In genomic region chr1:15191785-15192184, GRCh38 we compare ENCODE assay signal across 1 cellular context.
TF ChIP-seq lines count a peak whose summit lies in the region.

No MANE protein-coding gene starts in this region.

TF ChIP-seq in WTC11, 78 proteins besides CTCF, POLR2A, EP300 and RAD21 (continued from another document):
- TF ChIP-seq, protein P1, sequence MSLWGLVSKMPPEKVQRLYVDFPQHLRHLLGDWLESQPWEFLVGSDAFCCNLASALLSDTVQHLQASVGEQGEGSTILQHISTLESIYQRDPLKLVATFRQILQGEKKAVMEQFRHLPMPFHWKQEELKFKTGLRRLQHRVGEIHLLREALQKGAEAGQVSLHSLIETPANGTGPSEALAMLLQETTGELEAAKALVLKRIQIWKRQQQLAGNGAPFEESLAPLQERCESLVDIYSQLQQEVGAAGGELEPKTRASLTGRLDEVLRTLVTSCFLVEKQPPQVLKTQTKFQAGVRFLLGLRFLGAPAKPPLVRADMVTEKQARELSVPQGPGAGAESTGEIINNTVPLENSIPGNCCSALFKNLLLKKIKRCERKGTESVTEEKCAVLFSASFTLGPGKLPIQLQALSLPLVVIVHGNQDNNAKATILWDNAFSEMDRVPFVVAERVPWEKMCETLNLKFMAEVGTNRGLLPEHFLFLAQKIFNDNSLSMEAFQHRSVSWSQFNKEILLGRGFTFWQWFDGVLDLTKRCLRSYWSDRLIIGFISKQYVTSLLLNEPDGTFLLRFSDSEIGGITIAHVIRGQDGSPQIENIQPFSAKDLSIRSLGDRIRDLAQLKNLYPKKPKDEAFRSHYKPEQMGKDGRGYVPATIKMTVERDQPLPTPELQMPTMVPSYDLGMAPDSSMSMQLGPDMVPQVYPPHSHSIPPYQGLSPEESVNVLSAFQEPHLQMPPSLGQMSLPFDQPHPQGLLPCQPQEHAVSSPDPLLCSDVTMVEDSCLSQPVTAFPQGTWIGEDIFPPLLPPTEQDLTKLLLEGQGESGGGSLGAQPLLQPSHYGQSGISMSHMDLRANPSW (CRISPR knock-in tag; conservative IDR thresholded peaks at IDR 0.05; ENCODE audit: low read depth), result no peak
- no peak for TF ChIP-seq CREM (CRISPR knock-in tag; IDR thresholded peaks at IDR 0.05)
